1 cellular context compared by ENCODE assay signal in the genomic region with DNA sequence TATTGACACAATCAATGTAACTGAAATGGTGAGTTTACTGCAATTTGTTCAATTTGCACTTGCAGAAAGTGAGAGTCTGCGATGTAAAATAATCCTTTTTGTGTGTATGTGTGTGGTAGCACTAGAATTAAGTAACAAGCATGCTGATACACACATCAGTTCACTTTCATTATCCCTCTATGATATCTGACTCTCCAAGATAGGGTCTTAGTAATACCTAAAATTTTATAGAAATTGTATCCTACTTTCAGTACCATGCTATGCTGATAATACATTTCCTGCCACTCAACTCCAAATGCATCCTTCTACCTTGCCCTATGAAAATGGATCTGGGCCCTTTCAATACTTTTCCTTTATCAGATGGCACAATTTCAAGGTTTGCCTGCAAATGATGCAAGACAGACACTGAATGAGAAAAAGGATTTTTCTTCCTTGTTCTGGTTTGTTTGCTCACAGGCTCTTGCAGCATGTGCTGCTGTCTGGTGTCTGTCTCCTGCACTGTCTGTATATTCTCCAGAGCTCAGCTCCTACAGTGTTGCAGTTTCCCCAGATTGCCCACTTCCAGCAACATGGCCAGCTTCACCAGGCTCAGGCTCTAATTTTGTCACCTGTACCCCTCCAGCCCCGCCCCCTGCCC.
TF ChIP-seq lines count a peak whose summit lies in the region.

No MANE protein-coding gene starts in this region.

TF ChIP-seq in GM23338, 12 proteins besides CTCF, POLR2A, EP300 and RAD21:
- TF ChIP-seq REST (IDR thresholded peaks at IDR 0.05; ENCODE audit: unreplicated experiment) (no peak), ZNF331 (CRISPR knock-in tag; IDR thresholded peaks at IDR 0.05; ENCODE audit: low read depth) (no peak), NANOG (IDR thresholded peaks at IDR 0.05; ENCODE audit: borderline replicate concordance) (no peak), CREB1 (CRISPR knock-in tag; IDR thresholded peaks at IDR 0.05; ENCODE audit: low read depth) (no peak), ZNF462 (CRISPR knock-in tag; IDR thresholded peaks at IDR 0.05) (no peak), ZNF114 (CRISPR knock-in tag; IDR thresholded peaks at IDR 0.05) (no peak), POLR2AphosphoS5 (IDR thresholded peaks at IDR 0.05; ENCODE audit: low read depth) (no peak), EZH2phosphoT487 (IDR thresholded peaks at IDR 0.05; ENCODE audit: unreplicated experiment) (no peak), JUNB (IDR thresholded peaks at IDR 0.05; ENCODE audit: unreplicated experiment) (no peak), EZH2 (IDR thresholded peaks at IDR 0.05; ENCODE audit: low read depth, unreplicated experiment) (no peak), STAT1 (IDR thresholded peaks at IDR 0.05; ENCODE audit: unreplicated experiment) (no peak)
- TF ChIP-seq, protein P1, sequence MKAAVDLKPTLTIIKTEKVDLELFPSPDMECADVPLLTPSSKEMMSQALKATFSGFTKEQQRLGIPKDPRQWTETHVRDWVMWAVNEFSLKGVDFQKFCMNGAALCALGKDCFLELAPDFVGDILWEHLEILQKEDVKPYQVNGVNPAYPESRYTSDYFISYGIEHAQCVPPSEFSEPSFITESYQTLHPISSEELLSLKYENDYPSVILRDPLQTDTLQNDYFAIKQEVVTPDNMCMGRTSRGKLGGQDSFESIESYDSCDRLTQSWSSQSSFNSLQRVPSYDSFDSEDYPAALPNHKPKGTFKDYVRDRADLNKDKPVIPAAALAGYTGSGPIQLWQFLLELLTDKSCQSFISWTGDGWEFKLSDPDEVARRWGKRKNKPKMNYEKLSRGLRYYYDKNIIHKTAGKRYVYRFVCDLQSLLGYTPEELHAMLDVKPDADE (IDR thresholded peaks at IDR 0.05) = no peak
